Comparison of ENCODE assay signal across 1 cellular context in genomic region chr22:24986816-24987215, GRCh38.
TF ChIP-seq lines count a peak whose summit lies in the region.

No MANE protein-coding gene starts in this region.

TF ChIP-seq in endothelial cell of umbilical vein, 7 proteins besides CTCF, POLR2A, EP300 and RAD21:
- TF ChIP-seq JUN (IDR thresholded peaks at IDR 0.05; ENCODE audit: borderline replicate concordance, insufficient read depth, insufficient read length, low read depth): no peak
- TF ChIP-seq MAX (IDR thresholded peaks at IDR 0.05; ENCODE audit: insufficient read depth, insufficient read length): no peak
- no peak for TF ChIP-seq POLR2AphosphoS5 (IDR thresholded peaks at IDR 0.05; ENCODE audit: insufficient read depth, low read depth, low read length)
- no peak for TF ChIP-seq EZH2 (IDR thresholded peaks at IDR 0.05; ENCODE audit: borderline replicate concordance, low read depth, low read length, severe bottlenecking)
- TF ChIP-seq GATA2 (IDR thresholded peaks at IDR 0.05; ENCODE audit: insufficient read depth, insufficient read length, low read depth, low read length): no peak
- TF ChIP-seq FOS (IDR thresholded peaks at IDR 0.05; ENCODE audit: borderline replicate concordance, insufficient read depth, low read length): no peak
- TF ChIP-seq MYC (IDR thresholded peaks at IDR 0.05; ENCODE audit: low read depth, low read length): no peak
